In genomic region chr14:68014771-68015170, GRCh38 we compare ENCODE assay signal across 14 cellular contexts.
DNase-seq lines count a peak whose midpoint lies in the region; ATAC-seq and TF ChIP-seq lines count a peak whose summit lies in the region.
"Had no signal": no experiment of that assay in that cellular context is flagged by ENCODE, and none has a peak within 500 bp of the region (broad histone marks: within the 10 kb centered on the region; RNA-seq: fewer than 3 reads in every experiment).

No MANE protein-coding gene starts in this region.

- no peaks in the 10 kb centered on the region for H3K9me3 ChIP-seq in esophagus muscularis mucosa
- no peaks in the 10 kb centered on the region for H3K9me3 ChIP-seq in transverse colon
- H3K9me3 ChIP-seq: HAP-1 had no signal

- TF ChIP-seq POLR2A in esophagus muscularis mucosa (IDR thresholded peaks at IDR 0.05; ENCODE audit: low read depth) (no peak), transverse colon (IDR thresholded peaks at IDR 0.05) (no peak)

- no peak for TF ChIP-seq EP300 in esophagus muscularis mucosa (IDR thresholded peaks at IDR 0.05)
- TF ChIP-seq EP300 in transverse colon (IDR thresholded peaks at IDR 0.05; ENCODE audit: low read depth) = no peak

- DNase-seq in DMS 273 treated with DMSO at 0.1 percent for 48 hours (lab: John Stamatoyannopoulos, UW) (peak; percentile 1), NCI-H446 treated with DMSO at 0.1 percent for 48 hours (lab: John Stamatoyannopoulos, UW) (peak; percentile 11), esophagus muscularis mucosa (ENCODE audit: extremely low spot score) (no peak), transverse colon (no peak), NCI-H82 treated with DMSO at 0.1 percent for 48 hours (lab: John Stamatoyannopoulos, UW; ENCODE audit: unreplicated experiment) (no peak)
- DNase-seq: ACHN; CD4-positive, CD25-positive, alpha-beta regulatory T cell; DMS79; GOT3 had no signal

- in situ Hi-C loops in transverse colon (cut with MboI; ENCODE audit: low pct_ligation_motif_present in 1 of 4, low pct_unique_long_range_greater_than_20kb in 1 of 4, low sequenced_read_pairs in 3 of 4) = no loop called here

- H3K4me1 ChIP-seq in esophagus muscularis mucosa (peaks cover 0 to 61% (median 55%) of the 10 kb centered on the region in 4 donors), transverse colon (peaks cover 0 to 67% (median 42%) of the 10 kb centered on the region in 4 donors)
- H3K4me1 ChIP-seq: BLaER1 treated with 17β-estradiol and CSF1 and Interleukin-3, amounts not matched to agents 10 nM and 100 nM; HAP-1 had no signal

- H3K27ac ChIP-seq in esophagus muscularis mucosa (replicated peaks in 1 of 4) = peak overlapping the region in 3 of 4 donors; percentile 5 to 74 (median 16)
- peak overlapping the region in 3 of 4 donors; percentile 64 to 79 (median 77) for H3K27ac ChIP-seq in transverse colon
- H3K27ac ChIP-seq: BLaER1 treated with 17β-estradiol and CSF1 and Interleukin-3, amounts not matched to agents 10 nM and 100 nM had no signal

- intact Hi-C loops in esophagus muscularis mucosa (cut with DNase I) = no loop called here
- intact Hi-C loops in transverse colon (cut with DNase I; ENCODE audit: low total_unique reads) = loop anchor here (10.0 kb wide), 1 partner anchor 130 kb away; no protein-coding TSS in a partner anchor

- 76% methylated on average over 2 of the region's 2 CpGs for WGBS in esophagus muscularis mucosa
- WGBS in transverse colon (ENCODE audit: low coverage in 1 of 2), 2 donors = 83 to 100% methylated on average over 1 to 2 of the region's 2 CpGs

- no peaks in the 10 kb centered on the region for H3K27me3 ChIP-seq in esophagus muscularis mucosa
- H3K27me3 ChIP-seq in transverse colon = no peaks in the 10 kb centered on the region
- H3K27me3 ChIP-seq: BLaER1 treated with 17β-estradiol and CSF1 and Interleukin-3, amounts not matched to agents 10 nM and 100 nM had no signal

- TF ChIP-seq CTCF in esophagus muscularis mucosa (IDR thresholded peaks at IDR 0.05) = no peak
- no peak for TF ChIP-seq CTCF in transverse colon (IDR thresholded peaks at IDR 0.05)

- H3K4me3 ChIP-seq in esophagus muscularis mucosa = no peak overlapping the region
- no peak overlapping the region for H3K4me3 ChIP-seq in transverse colon
- H3K4me3 ChIP-seq: BLaER1 treated with 17β-estradiol and CSF1 and Interleukin-3, amounts not matched to agents 10 nM and 100 nM; GM12878; HAP-1 had no signal

- no peaks in the 10 kb centered on the region for H3K36me3 ChIP-seq in esophagus muscularis mucosa
- no peaks in the 10 kb centered on the region for H3K36me3 ChIP-seq in transverse colon
- H3K36me3 ChIP-seq: BLaER1 treated with 17β-estradiol and CSF1 and Interleukin-3, amounts not matched to agents 10 nM and 100 nM; HAP-1 had no signal

- ATAC-seq in GM19324 (IDR thresholded peaks at IDR 0.05; ENCODE audit: low FRiP score, unreplicated experiment) = no peak
- ATAC-seq in HG03025 (IDR thresholded peaks at IDR 0.05; ENCODE audit: low FRiP score, unreplicated experiment) = no peak
- ATAC-seq: GM12878 had no signal

Comparison
In these comparisons a context has a peak if more than half of its experiments do, and no peak if none do; other contexts are left out.
1. DNase-seq: peak in DMS 273 treated with DMSO at 0.1 percent for 48 hours (single experiment) and NCI-H446 treated with DMSO at 0.1 percent for 48 hours (single experiment); none in esophagus muscularis mucosa (single experiment), transverse colon (single experiment) and NCI-H82 treated with DMSO at 0.1 percent for 48 hours (single experiment).